In genomic region chr5:82942083-82942881, GRCh38 we compare ENCODE assay signal across 27 cellular contexts.
DNase-seq lines count a peak whose midpoint lies in the region; ATAC-seq, FAIRE-seq and TF ChIP-seq lines count a peak whose summit lies in the region.
"Had no signal": no experiment of that assay in that cellular context is flagged by ENCODE, and none has a peak within 500 bp of the region (broad histone marks: within the 10 kb centered on the region; RNA-seq: fewer than 3 reads in every experiment).

No MANE protein-coding gene starts in this region.

- H3K27ac ChIP-seq in uterus, result no peak overlapping the region
- H3K27ac ChIP-seq: A549, BLaER1, esophagus squamous epithelium, Peyer's patch, sigmoid colon, stomach had no signal

- H3K36me3 ChIP-seq in uterus, result no peaks in the 10 kb centered on the region
- H3K36me3 ChIP-seq: BLaER1, esophagus squamous epithelium, Peyer's patch, sigmoid colon, stomach had no signal

- no peaks in the 10 kb centered on the region for H3K27me3 ChIP-seq in uterus
- H3K27me3 ChIP-seq: BLaER1, esophagus squamous epithelium, Peyer's patch, sigmoid colon, stomach had no signal

- DNase-seq in RPMI8226, result peak; percentile 30
- DNase-seq in uterus, result no peak
- DNase-seq in DMS79 (lab: John Stamatoyannopoulos, UW), result no peak
- DNase-seq: activated CD4-positive, alpha-beta T cell treated with anti-CD3 and anti-CD28 coated beads, Interleukin-2, amount 10 ng/mL, durations not matched to agents 7 days and 5 days; activated naive CD4-positive, alpha-beta T cell; anterior cingulate cortex; effector memory CD4-positive, alpha-beta T cell; esophagus squamous epithelium; glutamatergic neuron; HFFc6; KG1; naive B cell; NCI-H1417; NCI-H774; Peyer's patch; sigmoid colon; stomach had no signal

- FAIRE-seq in A204.1 (lab: Jason Lieb, UNC), result peak; percentile 41
- FAIRE-seq: A549, D721Med, TTC549 had no signal

- no peak overlapping the region for H3K4me3 ChIP-seq in uterus
- H3K4me3 ChIP-seq: A549, BLaER1, esophagus squamous epithelium, Peyer's patch, sigmoid colon, stomach had no signal

- TF ChIP-seq CTCF in uterus (IDR thresholded peaks at IDR 0.05), result no peak

- no peaks in the 10 kb centered on the region for H3K9me3 ChIP-seq in uterus
- H3K9me3 ChIP-seq: A549, BLaER1, esophagus squamous epithelium, Peyer's patch, sigmoid colon had no signal

- H3K4me1 ChIP-seq in uterus, result no peaks in the 10 kb centered on the region
- H3K4me1 ChIP-seq: A549, BLaER1, esophagus squamous epithelium, Peyer's patch, sigmoid colon, stomach had no signal

- intact Hi-C loops in uterus (cut with DNase I; ENCODE audit: low total_unique reads), result no loop called here

- ATAC-seq in GM19351 (IDR thresholded peaks at IDR 0.05; ENCODE audit: unreplicated experiment) (peak; percentile 57), HG03354 (IDR thresholded peaks at IDR 0.05; ENCODE audit: poor library complexity, severe bottlenecking, unreplicated experiment) (peak; percentile 59), HG02970 (IDR thresholded peaks at IDR 0.05; ENCODE audit: low FRiP score, unreplicated experiment) (no peak), HG02571 (IDR thresholded peaks at IDR 0.05; ENCODE audit: unreplicated experiment) (no peak)
- ATAC-seq: A549, SK-N-SH treated with all-trans-retinoic acid at 6 μM for 48 hours had no signal

- TF ChIP-seq POLR2A in uterus (IDR thresholded peaks at IDR 0.05), result no peak

Comparison
In these comparisons a context has a peak if more than half of its experiments do, and no peak if none do; other contexts are left out.
1. ATAC-seq: peak in GM19351 (single experiment) and HG03354 (single experiment); none in HG02970 (single experiment) and HG02571 (single experiment).